In genomic region chr11:75946531-75947530, GRCh38 we compare ENCODE assay signal across 8 cellular contexts.
DNase-seq lines count a peak whose midpoint lies in the region; ATAC-seq and TF ChIP-seq lines count a peak whose summit lies in the region.

No MANE protein-coding gene starts in this region.

- no peak for TF ChIP-seq EP300 in suprapubic skin (IDR thresholded peaks at IDR 0.05)

- H3K27ac Mint-ChIP-seq in naive B cell, result peak overlapping the region; percentile 28 to 92 (median 64)

- H3K4me1 ChIP-seq in suprapubic skin, result peaks cover 20% of the 10 kb centered on the region

- no peak overlapping the region for H3K4me3 ChIP-seq in suprapubic skin

- peak overlapping the region in 5 of 8 donors; percentile 25 to 76 (median 53) for H3K4me3 Mint-ChIP-seq in naive B cell

- no peak for TF ChIP-seq CTCF in suprapubic skin (IDR thresholded peaks at IDR 0.05)

- H3K36me3 Mint-ChIP-seq in naive B cell, result no peaks in the 10 kb centered on the region

- WGBS in suprapubic skin, result 71% methylated on average over 8 of the region's 8 CpGs

- H3K9me3 Mint-ChIP-seq in naive B cell, result no peaks in the 10 kb centered on the region

- no peaks in the 10 kb centered on the region for H3K27me3 ChIP-seq in suprapubic skin

- peak; percentile 79 for DNase-seq in GF-D8 (lab: John Stamatoyannopoulos, UW)
- peak; percentile 47 for DNase-seq in NCI-H128 (lab: John Stamatoyannopoulos, UW; ENCODE audit: unreplicated experiment)
- DNase-seq in caudate nucleus (lab: John Stamatoyannopoulos, UW), result peak in 5 of 61 donors; percentile 2 to 50 (median 4)
- DNase-seq in naive B cell, result no peak
- no peak for DNase-seq in suprapubic skin (ENCODE audit: low spot score in 2 of 2)
- no peak for DNase-seq in HuH-7 (ENCODE audit: low spot score)
- no peak for DNase-seq in COR-L47 (lab: John Stamatoyannopoulos, UW)
- DNase-seq in CD1c-positive myeloid dendritic cell (ENCODE audit: extremely low spot score), result no peak

- H3K27me3 Mint-ChIP-seq in naive B cell, result no peaks in the 10 kb centered on the region

- H3K27ac ChIP-seq in caudate nucleus (ENCODE audit: low read depth, low read length) (peak overlapping the region; percentile 47), suprapubic skin (no peak overlapping the region)

- peaks cover 44 to 57% (median 57%) of the 10 kb centered on the region in 3 donors for H3K4me1 Mint-ChIP-seq in naive B cell

- TF ChIP-seq POLR2A in suprapubic skin (IDR thresholded peaks at IDR 0.05), result no peak

- no peaks in the 10 kb centered on the region for H3K36me3 ChIP-seq in suprapubic skin

- H3K9me3 ChIP-seq in suprapubic skin, result no peaks in the 10 kb centered on the region

- ATAC-seq in naive B cell (ENCODE audit: low read depth in 2 of 2), result peak; percentile 14 to 28

Comparison
In these comparisons a context has a peak if more than half of its experiments do, and no peak if none do; other contexts are left out.
1. DNase-seq: peak in GF-D8 (single experiment) and NCI-H128 (single experiment); none in naive B cell (single experiment), suprapubic skin (0 of 2), HuH-7 (single experiment), COR-L47 (single experiment) and CD1c-positive myeloid dendritic cell (single experiment).